ENCODE assay signal across 10 cellular contexts in the genomic region with DNA sequence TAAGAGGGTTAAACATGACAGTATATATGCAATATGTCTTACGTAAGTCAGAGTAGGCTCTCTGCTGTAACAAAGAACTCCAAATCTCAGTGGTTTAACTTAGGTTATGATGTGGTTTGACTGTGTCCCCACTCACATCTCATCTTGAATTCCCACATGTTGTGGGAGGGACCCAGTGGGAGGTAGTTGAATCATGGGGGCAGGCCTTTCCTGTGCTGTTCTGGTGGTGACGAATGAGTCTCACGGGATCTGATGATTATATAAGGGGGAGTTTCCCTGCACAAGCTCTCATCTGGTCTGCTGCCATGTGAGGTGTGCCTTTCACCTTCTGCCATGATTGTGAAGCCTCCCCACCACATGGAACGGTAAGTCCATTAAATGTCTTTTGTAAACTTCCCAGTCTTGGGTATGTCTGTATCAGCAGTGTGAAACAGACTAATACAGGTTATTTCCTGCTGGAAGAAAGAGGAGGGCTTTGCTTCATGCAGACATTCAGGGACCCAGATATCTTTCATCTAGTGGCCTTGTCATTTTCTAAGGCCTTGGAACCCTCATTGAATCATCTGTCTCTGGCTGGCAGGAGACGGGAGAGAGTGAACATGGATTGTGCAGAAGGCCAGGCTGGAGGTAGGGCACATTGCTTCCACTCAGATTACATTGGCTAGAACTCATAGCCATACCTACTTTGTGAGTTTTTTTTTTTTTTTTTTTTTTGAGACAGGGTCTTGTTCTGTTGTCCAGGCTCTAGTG.
DNase-seq lines count a peak whose midpoint lies in the region; ATAC-seq and TF ChIP-seq lines count a peak whose summit lies in the region.
"Had no signal": no experiment of that assay in that cellular context is flagged by ENCODE, and none has a peak within 500 bp of the region (broad histone marks: within the 10 kb centered on the region; RNA-seq: fewer than 3 reads in every experiment).

No MANE protein-coding gene starts in this region.

- peak in 2 of 10 experiments; percentile 19 to 22 for DNase-seq in CD4-positive, alpha-beta T cell
- peak; percentile 66 for DNase-seq in NB4 (ENCODE audit: low read depth)
- peak; percentile 87 for DNase-seq in activated naive CD4-positive, alpha-beta T cell treated with anti-CD3 and anti-CD28 coated beads for 36 hours
- peak; percentile 50 for DNase-seq in natural killer cell
- no peak for DNase-seq in DMS 273 treated with DMSO at 0.1 percent for 48 hours (lab: John Stamatoyannopoulos, UW)
- DNase-seq in Right ventricle myocardium inferior (ENCODE audit: missing footprints) = no peak
- no peak for DNase-seq in NCI-H128 (lab: John Stamatoyannopoulos, UW; ENCODE audit: unreplicated experiment)
- DNase-seq: heart right ventricle, NCI-H2029 treated with DMSO at 0.1 percent for 48 hours had no signal

- no peak overlapping the region for H3K27ac ChIP-seq in CD4-positive, alpha-beta T cell (ENCODE audit: low read depth, low read length)

- TF ChIP-seq CTCF in CD4-positive, alpha-beta T cell (IDR thresholded peaks at IDR 0.05) = no peak
- TF ChIP-seq CTCF in NB4 (IDR thresholded peaks at IDR 0.05; ENCODE audit: low read depth, low read length) (no peak), natural killer cell (IDR thresholded peaks at IDR 0.05) (no peak)

- no peak for TF ChIP-seq POLR2A in NB4 (IDR thresholded peaks at IDR 0.05; ENCODE audit: extremely low read depth, insufficient read length)

- CTCF ChIA-PET in CD4-positive, alpha-beta T cell (lab: Charles Lee) = interaction anchor here (0.6 to 1.1 kb wide), 4 partner anchors 12 to 329 kb away, joined by 3 read pairs; no protein-coding TSS in a partner anchor
- CTCF ChIA-PET in activated naive CD4-positive, alpha-beta T cell treated with anti-CD3 and anti-CD28 coated beads for 36 hours (lab: Charles Lee) = interaction anchor here (1.6 to 4.4 kb wide), 3 partner anchors 16 to 328 kb away, joined by 3 to 26 read pairs (median 4); no protein-coding TSS in a partner anchor

- no peaks in the 10 kb centered on the region for H3K9me3 ChIP-seq in CD4-positive, alpha-beta T cell (ENCODE audit: control insufficient read depth, low read length)
- H3K9me3 ChIP-seq: heart right ventricle had no signal

- POLR2A ChIA-PET in CD4-positive, alpha-beta T cell (lab: Charles Lee) = no interaction called here

- H3K27me3 ChIP-seq in CD4-positive, alpha-beta T cell (ENCODE audit: control insufficient read depth, insufficient read depth, low read length) = no peaks in the 10 kb centered on the region
- H3K27me3 ChIP-seq: heart right ventricle had no signal

- ATAC-seq in CD4-positive, alpha-beta T cell (ENCODE audit: poor library complexity) = peak; percentile 82
- ATAC-seq in natural killer cell (peak; percentile 78 to 85 (median 84)), HG03457 (IDR thresholded peaks at IDR 0.05; ENCODE audit: unreplicated experiment) (no peak), Right ventricle myocardium inferior (no peak)

- H3K27me3 Mint-ChIP-seq in CD4-positive, alpha-beta T cell = no peaks in the 10 kb centered on the region
- no peaks in the 10 kb centered on the region for H3K27me3 Mint-ChIP-seq in activated naive CD4-positive, alpha-beta T cell treated with anti-CD3 and anti-CD28 coated beads for 36 hours (ENCODE audit: low read depth)
- no peaks in the 10 kb centered on the region for H3K27me3 Mint-ChIP-seq in natural killer cell (ENCODE audit: low read depth in 2 of 2)

- intact Hi-C loops in CD4-positive, alpha-beta T cell (cut with DNase I, micrococcal nuclease) = no loop called here
- intact Hi-C loops in activated naive CD4-positive, alpha-beta T cell treated with anti-CD3 and anti-CD28 coated beads for 36 hours (cut with micrococcal nuclease) = loop anchor here (1.0 to 2.0 kb wide), 4 partner anchors 8 to 96 kb away; a partner anchor contains a TSS
- intact Hi-C loops in natural killer cell (cut with micrococcal nuclease) (loop anchor here (2.0 kb wide), 1 partner anchor 82 kb away; no protein-coding TSS in a partner anchor), Right ventricle myocardium inferior (cut with DNase I) (loop anchor here (10.0 kb wide), 1 partner anchor 122 kb away; no protein-coding TSS in a partner anchor)

- H3K4me1 Mint-ChIP-seq in CD4-positive, alpha-beta T cell (ENCODE audit: low read depth) = peaks cover 39% of the 10 kb centered on the region
- H3K4me1 Mint-ChIP-seq in activated naive CD4-positive, alpha-beta T cell treated with anti-CD3 and anti-CD28 coated beads for 36 hours (ENCODE audit: low read depth) = peaks cover 39% of the 10 kb centered on the region
- peaks cover 45 to 61% of the 10 kb centered on the region in 2 donors for H3K4me1 Mint-ChIP-seq in natural killer cell

- H3K4me3 ChIP-seq in NB4 (ENCODE audit: low read depth, low read length) = no peak overlapping the region
- H3K4me3 ChIP-seq: heart right ventricle had no signal

- H3K27ac Mint-ChIP-seq in CD4-positive, alpha-beta T cell = peak overlapping the region; percentile 2
- H3K27ac Mint-ChIP-seq in activated naive CD4-positive, alpha-beta T cell treated with anti-CD3 and anti-CD28 coated beads for 36 hours = peak overlapping the region; percentile 86
- H3K27ac Mint-ChIP-seq in natural killer cell = peak overlapping the region; percentile 88 to 89

- no peaks in the 10 kb centered on the region for H3K9me3 Mint-ChIP-seq in CD4-positive, alpha-beta T cell
- peaks cover 5% of the 10 kb centered on the region for H3K9me3 Mint-ChIP-seq in activated naive CD4-positive, alpha-beta T cell treated with anti-CD3 and anti-CD28 coated beads for 36 hours
- peaks cover 0 to 3% of the 10 kb centered on the region in 2 donors for H3K9me3 Mint-ChIP-seq in natural killer cell

- H3K4me3 Mint-ChIP-seq in CD4-positive, alpha-beta T cell = no peak overlapping the region
- peak overlapping the region; percentile 71 for H3K4me3 Mint-ChIP-seq in activated naive CD4-positive, alpha-beta T cell treated with anti-CD3 and anti-CD28 coated beads for 36 hours
- H3K4me3 Mint-ChIP-seq in natural killer cell = peak overlapping the region; percentile 52

- no peaks in the 10 kb centered on the region for H3K36me3 Mint-ChIP-seq in CD4-positive, alpha-beta T cell (ENCODE audit: low read depth)
- peaks cover 15% of the 10 kb centered on the region for H3K36me3 Mint-ChIP-seq in activated naive CD4-positive, alpha-beta T cell treated with anti-CD3 and anti-CD28 coated beads for 36 hours (ENCODE audit: low read depth)
- peaks cover 5% of the 10 kb centered on the region for H3K36me3 Mint-ChIP-seq in natural killer cell

Comparison
In these comparisons a context has a peak if more than half of its experiments do, and no peak if none do; other contexts are left out.
1. ATAC-seq: peak in CD4-positive, alpha-beta T cell (single experiment) and natural killer cell (3 of 3); none in HG03457 (single experiment) and Right ventricle myocardium inferior (single experiment).
2. DNase-seq: peak in NB4 (single experiment), activated naive CD4-positive, alpha-beta T cell treated with anti-CD3 and anti-CD28 coated beads for 36 hours (single experiment) and natural killer cell (single experiment); none in DMS 273 treated with DMSO at 0.1 percent for 48 hours (single experiment), Right ventricle myocardium inferior (single experiment) and NCI-H128 (single experiment).
3. H3K27ac Mint-ChIP-seq: peak in every context shown above with its lines; median percentile 88 in natural killer cell; 86 in activated naive CD4-positive, alpha-beta T cell treated with anti-CD3 and anti-CD28 coated beads for 36 hours; 2 in CD4-positive, alpha-beta T cell.
4. intact Hi-C loops: an anchor here in activated naive CD4-positive, alpha-beta T cell treated with anti-CD3 and anti-CD28 coated beads for 36 hours (1.0 to 2.0 kb wide), natural killer cell (2.0 kb wide) and Right ventricle myocardium inferior (10.0 kb wide); none called in CD4-positive, alpha-beta T cell.